26 cellular contexts compared by ENCODE assay signal in the genomic region with DNA sequence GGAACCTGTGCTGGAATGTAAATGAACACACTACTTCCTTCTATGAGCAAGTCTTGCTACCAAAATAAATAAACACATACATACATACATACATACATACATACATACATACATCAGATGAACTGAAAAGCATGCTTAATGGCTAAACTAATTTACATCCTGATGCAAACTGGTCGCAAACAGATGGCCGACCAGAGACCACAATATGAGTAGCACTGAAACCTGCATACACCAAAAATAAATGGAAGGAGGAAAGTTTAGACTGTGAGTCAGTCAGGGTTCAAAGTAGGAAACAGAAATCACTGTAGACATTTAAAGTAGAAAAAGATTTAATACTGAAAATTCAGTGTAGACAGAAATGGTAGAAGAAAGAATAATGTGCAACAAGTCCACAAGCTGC.
"Had no signal": no experiment of that assay in that cellular context is flagged by ENCODE, and none has a peak within 500 bp of the region (broad histone marks: within the 10 kb centered on the region; RNA-seq: fewer than 3 reads in every experiment).

No MANE protein-coding gene starts in this region.

- H3K4me3 ChIP-seq: stomach, suprapubic skin, testis, thoracic aorta, thyroid gland, tibial artery, tibial nerve, transverse colon, upper lobe of left lung, upper lobe of right lung, uterus, vagina had no signal

- H3K4me1 ChIP-seq: stomach, suprapubic skin, testis, thyroid gland, tibial artery, tibial nerve, transverse colon, upper lobe of left lung, upper lobe of right lung, uterus, vagina had no signal

- H3K27ac ChIP-seq: stomach, suprapubic skin, testis, thoracic aorta, thyroid gland, tibial artery, tibial nerve, transverse colon, upper lobe of left lung, upper lobe of right lung, uterus, vagina had no signal

- ATAC-seq: stimulated activated effector memory CD8-positive, alpha-beta T cell treated with anti-CD3 and anti-CD28 coated beads, Interleukin-12 subunit alpha, Interleukin-12 subunit beta, amount 100 ng/mL, for 72 hours; stimulated activated memory B cell treated with anti-CD40 and anti-IgM and Interleukin-4, amounts not matched to agents 10 μg/mL and 1 μg/mL and 100 μg/mL, for 72 hours; stimulated activated naive B cell treated with anti-CD40 and anti-IgM and Interleukin-4, amounts not matched to agents 10 μg/mL and 1 μg/mL and 100 μg/mL, for 72 hours; stimulated activated naive CD8-positive, alpha-beta T cell treated with anti-CD3 and anti-CD28 coated beads, Interleukin-15, amount 100 ng/mL, for 72 hours; stimulated activated naive CD8-positive, alpha-beta T cell treated with anti-CD3 and anti-CD28 coated beads, Interleukin-15, Interleukin-2, amounts not matched to agents 100 U/mL and 50 U/mL, for 24 hours; upper lobe of right lung had no signal

- H3K27me3 ChIP-seq: stomach, suprapubic skin, testis, thyroid gland, tibial artery, tibial nerve, transverse colon, upper lobe of left lung, upper lobe of right lung, uterus, vagina had no signal

- H3K9me3 ChIP-seq: stomach, suprapubic skin, testis, thoracic aorta, thyroid gland, tibial artery, tibial nerve, transverse colon, upper lobe of left lung, upper lobe of right lung, uterus, vagina had no signal

- H3K36me3 ChIP-seq: stomach, suprapubic skin, thoracic aorta, thyroid gland, tibial artery, tibial nerve, transverse colon, upper lobe of left lung, upper lobe of right lung, uterus, vagina had no signal

- DNase-seq: stimulated activated CD4-positive, alpha-beta T cell treated with anti-CD3 and anti-CD28 coated beads, Interleukin-2, amount 100 ng/mL, for 48 hours; stimulated activated CD4-positive, alpha-beta T cell treated with anti-CD3 and anti-CD28 coated beads, Interleukin-4, amount 100 ng/mL, for 1 hour; stimulated activated CD4-positive, alpha-beta T cell treated with anti-CD3 and anti-CD28 coated beads, Interleukin-4, amount 100 ng/mL, for 24 hours; stimulated activated CD4-positive, alpha-beta T cell treated with anti-CD3 and anti-CD28 coated beads, Interleukin-4, amount 100 ng/mL, for 4 hours; stimulated activated CD8-positive, alpha-beta memory T cell treated with anti-CD3 and anti-CD28 coated beads, Interleukin-4, amount 100 ng/mL, for 48 hours; stimulated activated naive B cell treated with anti-CD40 and anti-IgM and Interleukin-4, amounts not matched to agents 10 μg/mL and 1 μg/mL and 100 μg/mL, for 72 hours; stimulated activated naive CD4-positive, alpha-beta T cell; stimulated activated naive CD4-positive, alpha-beta T cell treated with Interleukin-2 at 50 U/mL for 16 hours; stimulated activated naive CD8-positive, alpha-beta T cell treated with anti-CD3 and anti-CD28 coated beads, Interleukin-15, amount 100 ng/mL, for 72 hours; stimulated activated naive CD8-positive, alpha-beta T cell treated with anti-CD3 and anti-CD28 coated beads, Interleukin-15, Interleukin-2, amounts not matched to agents 100 U/mL and 50 U/mL, for 24 hours; stomach; substantia nigra; testis; thyroid gland; tibial artery; transverse colon; trophoblast cell; upper lobe of left lung; upper lobe of right lung; uterus had no signal
